In the genomic region with DNA sequence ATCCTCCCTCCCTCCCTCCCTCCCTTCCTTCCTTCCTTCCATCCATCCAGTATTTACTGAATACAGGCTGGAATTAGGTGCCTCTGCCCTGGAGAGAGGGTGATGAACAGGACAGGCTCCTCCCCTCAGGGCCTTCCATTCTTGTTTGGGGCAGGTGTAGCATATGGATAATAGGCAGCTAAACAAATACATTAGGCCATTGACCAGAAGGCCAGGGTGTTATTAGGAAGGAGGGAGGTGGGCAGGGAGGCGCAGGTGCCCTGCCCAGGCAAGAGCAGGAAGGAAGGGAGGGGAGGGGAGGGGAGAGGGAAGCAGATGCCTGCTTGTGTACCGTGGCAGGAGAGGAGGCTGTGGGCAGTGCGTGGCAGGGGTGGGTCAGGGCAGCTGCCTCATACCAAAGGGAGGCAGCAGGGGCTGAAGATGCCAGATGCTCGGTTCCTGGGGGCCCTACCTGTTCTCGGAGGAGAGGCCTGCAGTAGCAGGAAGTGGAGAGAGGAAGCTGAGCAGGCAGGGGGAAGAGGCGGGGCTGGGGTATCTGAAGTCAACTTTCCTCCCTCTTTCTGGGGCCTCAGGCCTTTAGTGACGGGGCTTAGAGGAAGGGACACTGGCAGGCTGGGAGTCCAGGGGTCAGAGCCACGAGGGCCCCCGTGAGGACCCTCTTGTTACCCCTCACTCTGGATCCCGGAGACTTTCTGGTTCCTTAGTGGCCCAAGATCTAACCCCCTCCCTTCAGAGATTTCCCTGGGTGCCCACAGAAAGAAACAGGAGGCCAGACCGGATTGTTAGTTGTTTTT, we compare ENCODE assay signal across 8 cellular contexts. TPM values are rescaled to one million over a fixed set of nuclear protein-coding genes. Genes with fewer than 3 reads are reported as not detected.
DNase-seq lines count a peak whose midpoint lies in the region; ATAC-seq and TF ChIP-seq lines count a peak whose summit lies in the region.

A gene with protein sequence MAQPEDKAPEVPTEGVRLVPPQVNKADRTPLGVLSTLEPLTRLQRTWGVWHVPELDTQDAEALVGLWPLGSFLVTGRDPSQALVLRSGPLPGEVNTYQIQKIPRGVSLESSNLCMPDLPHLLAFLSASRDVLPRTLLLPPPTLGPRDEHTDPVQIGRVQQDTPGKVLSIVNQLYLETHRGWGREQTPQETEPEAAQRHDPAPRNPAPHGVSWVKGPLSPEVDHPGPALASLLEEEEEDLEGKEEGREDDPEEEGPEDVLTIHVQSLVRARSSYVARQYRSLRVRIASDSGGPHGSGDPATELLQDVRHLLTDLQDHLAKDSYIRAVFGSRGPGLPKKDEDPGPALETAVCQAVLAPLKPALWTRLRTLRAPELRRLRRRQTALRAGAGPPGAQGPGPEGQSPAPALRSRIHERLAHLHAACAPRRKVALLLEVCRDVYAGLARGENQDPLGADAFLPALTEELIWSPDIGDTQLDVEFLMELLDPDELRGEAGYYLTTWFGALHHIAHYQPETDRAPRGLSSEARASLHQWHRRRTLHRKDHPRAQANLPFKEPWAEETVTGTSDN (minus strand): TSS at position 495 of the 794 bp plus-strand sequence. CDS start 1,533 bp downstream, outside the sequence.

- intact Hi-C loops in A673 (cut with micrococcal nuclease; ENCODE audit: unreplicated experiment): no loop called here

- H4K20me1 ChIP-seq in KMS-11 (ENCODE audit: insufficient read depth): no peaks in the 10 kb centered on the region

- POLR2A ChIA-PET in A673 (lab: Charles Lee; ENCODE audit: low non-redundant PET): interaction anchor here (0.6 kb wide), 1 partner anchor 20 kb away, joined by 6 read pairs; no protein-coding TSS in a partner anchor

- peak within 1 kb of the TSS; percentile 67 for H3K4me2 ChIP-seq in KMS-11

- H3K9me3 ChIP-seq in SK-N-MC (ENCODE audit: low read depth, low read length): no peaks in the 10 kb centered on the region
- no peaks in the 10 kb centered on the region for H3K9me3 ChIP-seq in A673 (ENCODE audit: low read depth, low read length, poor library complexity, severe bottlenecking)

- no peak for DNase-seq in SK-N-MC (ENCODE audit: low read depth, low spot score)
- DNase-seq in activated naive CD4-positive, alpha-beta T cell (lab: John Stamatoyannopoulos, UW): peak in 3 of 4 experiments; percentile 25 to 66 (median 58)
- DNase-seq in left lobe of liver (ENCODE audit: low spot score): no peak
- peak; percentile 53 to 56 for DNase-seq in stimulated activated CD8-positive, alpha-beta memory T cell treated with anti-CD3 and anti-CD28 coated beads, Interleukin-15, amount 100 ng/mL, for 48 hours (ENCODE audit: low read depth in 2 of 2)
- no peak for DNase-seq in A673 (ENCODE audit: low spot score)

- H3K4me1 ChIP-seq in KMS-11 (ENCODE audit: low read depth, poor library complexity, severe bottlenecking) (peaks cover 18% of the 10 kb centered on the region), A673 (ENCODE audit: insufficient read depth, low read length, poor library complexity, severe bottlenecking) (no peaks in the 10 kb centered on the region)

- no peaks in the 10 kb centered on the region for H3K36me3 ChIP-seq in KMS-11 (ENCODE audit: insufficient read depth)
- H3K36me3 ChIP-seq in SK-N-MC (ENCODE audit: insufficient read depth, low read length): no peaks in the 10 kb centered on the region
- H3K36me3 ChIP-seq in A673 (ENCODE audit: insufficient read depth, low read length, poor library complexity, severe bottlenecking): no peaks in the 10 kb centered on the region

- H3K4me3 ChIP-seq in GM08714 (ENCODE audit: low read length) (peak within 1 kb of the TSS; percentile 74), KMS-11 (IDR thresholded peaks at IDR 0.05; ENCODE audit: insufficient read depth, low read depth, low read length) (no peak within 1 kb of the TSS), SK-N-MC (peak within 1 kb of the TSS; percentile 25; the same call in 1 of the 2 replicates), A673 (ENCODE audit: low read depth, low read length, poor library complexity, severe bottlenecking) (no peak within 1 kb of the TSS)

- ATAC-seq in left lobe of liver: peak; percentile 45
- ATAC-seq in HG03469 (IDR thresholded peaks at IDR 0.05; ENCODE audit: unreplicated experiment): no peak

- BruUV-seq in A673 (replicated peaks; lab: Mats Ljungman, UMichigan): no TSS peak

- H3K79me2 ChIP-seq in KMS-11 (ENCODE audit: insufficient read depth, low read depth): no peaks in the 10 kb centered on the region

- H3K27me3 ChIP-seq in KMS-11 (ENCODE audit: insufficient read depth, low read depth): no peaks in the 10 kb centered on the region
- H3K27me3 ChIP-seq in A673 (replicated peaks; ENCODE audit: insufficient read depth, low read depth, low read length, poor library complexity): no peaks in the 10 kb centered on the region

- H3K27ac ChIP-seq in KMS-11 (peak within 1 kb of the TSS; percentile 55), SK-N-MC (no peak within 1 kb of the TSS), A673 (ENCODE audit: low read depth, low read length, poor library complexity, severe bottlenecking) (no peak within 1 kb of the TSS)

- TF ChIP-seq CTCF in KMS-11 (conservative IDR thresholded peaks at IDR 0.05; ENCODE audit: low read depth, low read length): no peak
- TF ChIP-seq CTCF in A673 (conservative IDR thresholded peaks at IDR 0.05; ENCODE audit: low read depth, low read length): no peak

- H3K9ac ChIP-seq in KMS-11: peak within 1 kb of the TSS; percentile 51
- H3K9ac ChIP-seq in SK-N-MC (ENCODE audit: insufficient read length): peak within 1 kb of the TSS; percentile 37

- H2AFZ ChIP-seq in KMS-11 (ENCODE audit: low read depth): peak within 1 kb of the TSS; percentile 72

- CTCF ChIA-PET in A673 (lab: Charles Lee): interaction anchor here (0.8 kb wide), 1 partner anchor 10 kb away, joined by 4 read pairs; no protein-coding TSS in a partner anchor

RNA-seq across cellular contexts. Expression of the gene that starts here (rescaled TPM):
- total RNA-seq in left lobe of liver (5.6 TPM), A673 (2021) (5.7 and 7.4 TPM in 2 replicates)

Comparison
In these comparisons a context has a peak if more than half of its experiments do, and no peak if none do; other contexts are left out.
1. H3K4me3 ChIP-seq: peak in GM08714 (single experiment) and SK-N-MC (single experiment); none in KMS-11 (single experiment) and A673 (single experiment).
2. DNase-seq: peak in activated naive CD4-positive, alpha-beta T cell (3 of 4) and stimulated activated CD8-positive, alpha-beta memory T cell treated with anti-CD3 and anti-CD28 coated beads, Interleukin-15, amount 100 ng/mL, for 48 hours (2 of 2); none in SK-N-MC (single experiment), left lobe of liver (single experiment) and A673 (single experiment).